10 cellular contexts compared by ENCODE assay signal in the genomic region with DNA sequence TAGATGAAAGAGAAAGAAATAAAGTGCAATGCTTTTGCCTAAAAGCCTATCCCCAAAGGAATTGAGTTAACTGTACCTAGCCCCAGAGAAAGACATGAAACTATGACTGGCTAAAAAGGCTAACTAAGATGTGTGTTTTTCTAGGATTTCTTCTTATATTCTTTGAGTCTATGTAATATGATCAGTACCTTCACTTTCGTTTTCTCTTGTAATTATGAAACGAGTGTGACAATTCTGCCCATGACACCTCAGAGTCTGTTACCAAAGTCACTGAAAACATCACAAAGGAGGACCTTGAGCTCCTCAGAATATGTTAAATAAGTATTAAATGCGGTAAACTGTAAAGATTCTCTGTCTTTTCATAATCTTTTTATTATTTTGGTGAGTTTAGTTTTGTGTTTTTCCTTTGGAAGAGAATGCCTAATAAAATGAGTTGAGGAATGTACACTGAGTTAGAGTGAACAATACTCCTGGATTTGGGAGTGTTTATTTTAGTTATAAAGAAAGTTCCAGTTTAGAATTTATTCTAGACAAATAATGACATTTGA.
DNase-seq lines count a peak whose midpoint lies in the region; ATAC-seq and TF ChIP-seq lines count a peak whose summit lies in the region.
"Had no signal": no experiment of that assay in that cellular context is flagged by ENCODE, and none has a peak within 500 bp of the region (broad histone marks: within the 10 kb centered on the region; RNA-seq: fewer than 3 reads in every experiment).

No MANE protein-coding gene starts in this region.

- DNase-seq in NCI-H2171 treated with DMSO at 0.1 percent for 48 hours (lab: John Stamatoyannopoulos, UW): peak; percentile 36
- DNase-seq in NCI-H2171 (lab: John Stamatoyannopoulos, UW): no peak
- DNase-seq in BE2C: no peak
- no peak for DNase-seq in ascending aorta (ENCODE audit: low spot score in 2 of 2)
- DNase-seq in NCI-H2081 (lab: John Stamatoyannopoulos, UW): no peak
- DNase-seq: stimulated activated naive B cell treated with anti-CD40 and anti-IgM and Interleukin-4, amounts not matched to agents 10 μg/mL and 1 μg/mL and 100 μg/mL, for 72 hours had no signal

- H3K9ac ChIP-seq in mucosa of stomach (ENCODE audit: low read length): peak overlapping the region; percentile 36

- no peaks in the 10 kb centered on the region for H3K27me3 ChIP-seq in mucosa of stomach (ENCODE audit: control insufficient read depth, insufficient read depth, low read length)
- no peaks in the 10 kb centered on the region for H3K27me3 ChIP-seq in BE2C
- no peaks in the 10 kb centered on the region for H3K27me3 ChIP-seq in ascending aorta

- no peak overlapping the region for H3K4me3 ChIP-seq in mucosa of stomach (ENCODE audit: low read length)
- H3K4me3 ChIP-seq in BE2C (ENCODE audit: low read depth, low read length): no peak overlapping the region
- peak overlapping the region in 1 of 2 donors; percentile 15 for H3K4me3 ChIP-seq in ascending aorta

- TF ChIP-seq CTCF in BE2C (IDR thresholded peaks at IDR 0.05; ENCODE audit: low read depth, low read length) (no peak), ascending aorta (IDR thresholded peaks at IDR 0.05) (no peak)

- H3K4me1 ChIP-seq in mucosa of stomach (ENCODE audit: control insufficient read depth, insufficient read depth, low read length) (no peaks in the 10 kb centered on the region), BE2C (peaks cover 10% of the 10 kb centered on the region; the same call in 1 of the 2 replicates), ascending aorta (no peaks in the 10 kb centered on the region)

- intact Hi-C loops in ascending aorta (cut with DNase I): no loop called here

- peak; percentile 89 for ATAC-seq in HG02571 (IDR thresholded peaks at IDR 0.05; ENCODE audit: unreplicated experiment)
- ATAC-seq: stimulated activated naive B cell treated with anti-CD40 and anti-IgM and Interleukin-4, amounts not matched to agents 10 μg/mL and 1 μg/mL and 100 μg/mL, for 72 hours had no signal

- H3K27ac ChIP-seq in KOPT-K1 (ENCODE audit: low read depth, low read length, poor library complexity, severe bottlenecking): peak overlapping the region; percentile 41
- H3K27ac ChIP-seq in ascending aorta: no peak overlapping the region
- H3K27ac ChIP-seq: epithelial cell of prostate had no signal

- H3K36me3 ChIP-seq in KOPT-K1 (ENCODE audit: insufficient read depth, low read length) (no peaks in the 10 kb centered on the region), mucosa of stomach (ENCODE audit: control insufficient read depth, insufficient read depth, low read length) (no peaks in the 10 kb centered on the region), BE2C (no peaks in the 10 kb centered on the region), ascending aorta (no peaks in the 10 kb centered on the region)

- H3K9me3 ChIP-seq in KOPT-K1 (ENCODE audit: insufficient read depth, low read length, poor library complexity, severe bottlenecking) (no peaks in the 10 kb centered on the region), mucosa of stomach (ENCODE audit: control insufficient read depth, low read length) (no peaks in the 10 kb centered on the region), BE2C (no peaks in the 10 kb centered on the region), ascending aorta (no peaks in the 10 kb centered on the region)
